In the genomic region with DNA sequence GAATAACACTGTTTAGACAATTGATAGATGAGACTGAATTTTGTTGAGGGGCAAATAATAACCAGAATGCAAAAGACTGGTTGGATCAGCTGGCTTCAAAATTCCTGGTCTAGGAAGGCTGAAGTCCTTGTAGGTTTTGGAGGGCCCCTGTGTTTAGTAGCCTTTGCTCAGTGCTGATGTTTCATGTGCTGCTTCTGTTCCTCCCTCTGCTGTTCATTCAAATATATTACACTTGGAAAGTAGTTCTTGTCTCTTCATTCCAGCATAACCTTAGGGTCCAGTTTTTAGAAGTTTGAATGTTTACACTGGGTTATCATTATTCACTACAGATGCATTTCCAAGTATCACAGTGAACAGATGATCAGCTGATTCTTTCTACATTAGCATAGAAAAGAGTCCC, we compare ENCODE assay signal across 12 cellular contexts.
A peak's percentile ranks its signal among the peaks of the same experiment; 100 is the strongest.
DNase-seq lines count a peak whose midpoint lies in the region; ATAC-seq and TF ChIP-seq lines count a peak whose summit lies in the region.
"Had no signal": no experiment of that assay in that cellular context is flagged by ENCODE, and none has a peak within 500 bp of the region (broad histone marks: within the 10 kb centered on the region; RNA-seq: fewer than 3 reads in every experiment).

No MANE protein-coding gene starts in this region.

- no peaks in the 10 kb centered on the region for H3K9me3 ChIP-seq in mucosa of descending colon
- H3K9me3 ChIP-seq: vagina had no signal

- TF ChIP-seq CTCF in brain microvascular endothelial cell (IDR thresholded peaks at IDR 0.05; ENCODE audit: low read depth, low read length, missing control alignments) (peak; percentile 48), mucosa of descending colon (IDR thresholded peaks at IDR 0.05) (no peak)

- intact Hi-C loops in mucosa of descending colon (cut with DNase I, micrococcal nuclease) = loop anchor here in 1 of 2 donors (2.0 kb wide), 1 partner anchor 74 kb away; no protein-coding TSS in a partner anchor

- no peaks in the 10 kb centered on the region for H3K4me1 ChIP-seq in mucosa of descending colon (ENCODE audit: low read depth)

- no peak overlapping the region for H3K27ac ChIP-seq in brain microvascular endothelial cell
- H3K27ac ChIP-seq: vagina had no signal

- DNase-seq in DMS53 treated with DMSO at 0.1 percent for 48 hours (lab: John Stamatoyannopoulos, UW; ENCODE audit: unreplicated experiment) (peak; percentile 13), Kasumi-1 (lab: John Stamatoyannopoulos, UW) (peak; percentile 38 to 43), brain microvascular endothelial cell (peak; percentile 0), mucosa of descending colon (no peak), NCI-H1436 (lab: John Stamatoyannopoulos, UW) (no peak), T-helper 1 cell (no peak), DMS79 treated with DMSO at 0.1 percent for 48 hours (lab: John Stamatoyannopoulos, UW) (no peak), NCI-H2196 treated with DMSO at 0.1 percent for 48 hours (lab: John Stamatoyannopoulos, UW; ENCODE audit: unreplicated experiment) (no peak)
- DNase-seq: activated CD4-positive, alpha-beta T cell treated with anti-CD3 and anti-CD28 coated beads, Interleukin-2, amount 10 ng/mL, durations not matched to agents 24 days and 14 days; cerebellar nuclear complex; NCI-H226 had no signal

- in situ Hi-C loops in brain microvascular endothelial cell (cut with HindIII; ENCODE audit: low pct_ligation_motif_present, low sequenced_read_pairs) = no loop called here

- H3K4me3 ChIP-seq in brain microvascular endothelial cell (ENCODE audit: low read depth, low read length) (no peak overlapping the region), mucosa of descending colon (no peak overlapping the region)
- H3K4me3 ChIP-seq: vagina had no signal

- H3K27me3 ChIP-seq in brain microvascular endothelial cell (replicated peaks) = no peaks in the 10 kb centered on the region
- H3K27me3 ChIP-seq: vagina had no signal

- H3K36me3 ChIP-seq in brain microvascular endothelial cell (replicated peaks) (no peaks in the 10 kb centered on the region), mucosa of descending colon (ENCODE audit: low read depth) (no peaks in the 10 kb centered on the region)
- H3K36me3 ChIP-seq: vagina had no signal

- ATAC-seq in mucosa of descending colon = peak; percentile 51

Comparison
In these comparisons a context has a peak if more than half of its experiments do, and no peak if none do; other contexts are left out.
1. DNase-seq: peak in DMS53 treated with DMSO at 0.1 percent for 48 hours (single experiment), Kasumi-1 (2 of 2) and brain microvascular endothelial cell (single experiment); none in mucosa of descending colon (0 of 3), NCI-H1436 (single experiment), T-helper 1 cell (0 of 5), DMS79 treated with DMSO at 0.1 percent for 48 hours (single experiment) and NCI-H2196 treated with DMSO at 0.1 percent for 48 hours (single experiment).